Comparison of ENCODE assay signal across 23 cellular contexts in genomic region chr4:63361628-63362027, GRCh38.
"Had no signal": no experiment of that assay in that cellular context is flagged by ENCODE, and none has a peak within 500 bp of the region (broad histone marks: within the 10 kb centered on the region; RNA-seq: fewer than 3 reads in every experiment).

No MANE protein-coding gene starts in this region.

- DNase-seq: IMR-90, Karpas-422, KG1, MG63, NCI-H1092, NCI-H1105 treated with DMSO at 0.1 percent for 48 hours, NCI-H1417 treated with DMSO at 0.1 percent for 48 hours, NCI-H146, NCI-H1694 treated with DMSO at 0.1 percent for 48 hours, NCI-H2029, NCI-H2081 treated with DMSO at 0.1 percent for 48 hours, NCI-H2227 treated with DMSO at 0.1 percent for 48 hours, NCI-H510A, NCI-H524 treated with DMSO at 0.1 percent for 48 hours, NCI-H69, NCI-H774, SHP77 treated with DMSO at 0.1 percent for 48 hours, SJCRH30 had no signal

- H3K4me3 ChIP-seq: MG63, SJCRH30, SK-N-MC had no signal

- H3K36me3 ChIP-seq: MG63, SJCRH30 had no signal

- H3K27me3 ChIP-seq: MG63, SJCRH30 had no signal

- H3K4me1 ChIP-seq: SJCRH30 had no signal

- ATAC-seq: HepG2, Panc1, Right ventricle myocardium inferior had no signal

- H3K27ac ChIP-seq: RWPE1, SJCRH30, SK-N-MC had no signal

- H3K9me3 ChIP-seq: MG63, SJCRH30 had no signal
